In genomic region chr6:57021086-57021720, GRCh38 we compare ENCODE assay signal across 9 cellular contexts. TPM values are rescaled to one million over a fixed set of nuclear protein-coding genes. Genes with fewer than 3 reads are reported as not detected.
DNase-seq lines count a peak whose midpoint lies in the region; ATAC-seq and TF ChIP-seq lines count a peak whose summit lies in the region.
"Had no signal": no experiment of that assay in that cellular context is flagged by ENCODE, and none has a peak within 500 bp of the region (broad histone marks: within the 10 kb centered on the region; RNA-seq: fewer than 3 reads in every experiment).

No MANE protein-coding gene starts in this region.

- H3K9me2 ChIP-seq in OCI-LY7 (ENCODE audit: insufficient read depth, low read length): no peaks in the 10 kb centered on the region

- H3K36me3 ChIP-seq in OCI-LY7 (ENCODE audit: insufficient read depth, low read length): no peaks in the 10 kb centered on the region

- intact Hi-C loops in OCI-LY7 (cut with micrococcal nuclease; ENCODE audit: unreplicated experiment): loop anchor here (1.0 kb wide), 2 partner anchors 66 to 117 kb away; partner anchors contain the start of gene BEND6

- no TSS peak for BruUV-seq in OCI-LY7 (replicated peaks; lab: Mats Ljungman, UMichigan)

- H3K4me1 ChIP-seq in OCI-LY7 (ENCODE audit: insufficient read depth, low read length, poor library complexity, severe bottlenecking): no peaks in the 10 kb centered on the region

- DNase-seq in EH (ENCODE audit: low read depth) (peak; percentile 57), OCI-LY7 (ENCODE audit: low spot score) (peak; percentile 67), coronary artery (ENCODE audit: low spot score) (no peak), medulla oblongata (ENCODE audit: extremely low spot score) (peak; percentile 39), activated T-cell treated with anti-CD3 and anti-CD28 coated beads for 4 hours (no peak), NK-92 (lab: John Stamatoyannopoulos, UW; ENCODE audit: unreplicated experiment) (no peak)
- peak; percentile 39 for DNase-seq in Jurkat, Clone E6-1 (ENCODE audit: low read depth, low spot score)
- DNase-seq: activated T-cell treated with anti-CD3 and anti-CD28 coated beads, Interleukin-2, amount 50 U/mL, for 72 hours had no signal

- H2AFZ ChIP-seq in OCI-LY7 (ENCODE audit: low read length): no peak overlapping the region

- peaks cover 13% of the 10 kb centered on the region; the same call in 1 of the 2 replicates for H3K9me3 ChIP-seq in OCI-LY7 (ENCODE audit: low read length)

- H3K27ac ChIP-seq in OCI-LY7 (ENCODE audit: low read depth, low read length, poor library complexity, severe bottlenecking) (no peak overlapping the region), coronary artery (no peak overlapping the region)

- CTCF ChIA-PET in OCI-LY7 (lab: Charles Lee; ENCODE audit: unreplicated experiment): interaction anchor here (1.6 kb wide), 1 partner anchor 116 kb away, joined by 6 read pairs; no protein-coding TSS in a partner anchor

- H4K20me1 ChIP-seq in OCI-LY7 (ENCODE audit: insufficient read depth, low read length): no peaks in the 10 kb centered on the region

- no peak overlapping the region for H3K4me2 ChIP-seq in OCI-LY7 (ENCODE audit: low read length)

- peak; percentile 81 for TF ChIP-seq CTCF in OCI-LY7 (conservative IDR thresholded peaks at IDR 0.05; ENCODE audit: low read length)
- peak; percentile 37 for TF ChIP-seq CTCF in coronary artery (IDR thresholded peaks at IDR 0.05)

- POLR2A ChIA-PET in OCI-LY7 (lab: Charles Lee): interaction anchor here (0.7 kb wide), 1 partner anchor 12 kb away, joined by 3 read pairs; no protein-coding TSS in a partner anchor

- peak; percentile 74 for ATAC-seq in GM21390 (IDR thresholded peaks at IDR 0.05; ENCODE audit: unreplicated experiment)

- no peak overlapping the region for H3K4me3 ChIP-seq in Jurkat, Clone E6-1 (ENCODE audit: low read length)
- no peak overlapping the region for H3K4me3 ChIP-seq in OCI-LY7 (ENCODE audit: low read depth, low read length, poor library complexity, severe bottlenecking)
- no peak overlapping the region for H3K4me3 ChIP-seq in coronary artery

- H3K79me2 ChIP-seq in OCI-LY7 (ENCODE audit: insufficient read depth, low read depth, low read length): no peaks in the 10 kb centered on the region

RNA-seq across cellular contexts. Expression of gene KIAA1586, which starts 25.3 kb away (rescaled TPM):
- polyA plus RNA-seq in Jurkat, Clone E6-1 (2012; ENCODE audit: insufficient read depth, insufficient read length): 12.1 TPM
- 14.4 and 16.2 TPM in 2 replicates for total RNA-seq in OCI-LY7 (2014; rRNA removed; shearing (Covaris generic))
- 25.7 and 28.0 TPM in 2 replicates for total RNA-seq in OCI-LY7 (2022)

Comparison
In these comparisons a context has a peak if more than half of its experiments do, and no peak if none do; other contexts are left out.
1. DNase-seq: peak in EH (single experiment), Jurkat, Clone E6-1 (single experiment), OCI-LY7 (single experiment) and medulla oblongata (single experiment); none in coronary artery (single experiment), activated T-cell treated with anti-CD3 and anti-CD28 coated beads for 4 hours (single experiment) and NK-92 (single experiment).